ENCODE assay signal across 8 cellular contexts in the genomic region with DNA sequence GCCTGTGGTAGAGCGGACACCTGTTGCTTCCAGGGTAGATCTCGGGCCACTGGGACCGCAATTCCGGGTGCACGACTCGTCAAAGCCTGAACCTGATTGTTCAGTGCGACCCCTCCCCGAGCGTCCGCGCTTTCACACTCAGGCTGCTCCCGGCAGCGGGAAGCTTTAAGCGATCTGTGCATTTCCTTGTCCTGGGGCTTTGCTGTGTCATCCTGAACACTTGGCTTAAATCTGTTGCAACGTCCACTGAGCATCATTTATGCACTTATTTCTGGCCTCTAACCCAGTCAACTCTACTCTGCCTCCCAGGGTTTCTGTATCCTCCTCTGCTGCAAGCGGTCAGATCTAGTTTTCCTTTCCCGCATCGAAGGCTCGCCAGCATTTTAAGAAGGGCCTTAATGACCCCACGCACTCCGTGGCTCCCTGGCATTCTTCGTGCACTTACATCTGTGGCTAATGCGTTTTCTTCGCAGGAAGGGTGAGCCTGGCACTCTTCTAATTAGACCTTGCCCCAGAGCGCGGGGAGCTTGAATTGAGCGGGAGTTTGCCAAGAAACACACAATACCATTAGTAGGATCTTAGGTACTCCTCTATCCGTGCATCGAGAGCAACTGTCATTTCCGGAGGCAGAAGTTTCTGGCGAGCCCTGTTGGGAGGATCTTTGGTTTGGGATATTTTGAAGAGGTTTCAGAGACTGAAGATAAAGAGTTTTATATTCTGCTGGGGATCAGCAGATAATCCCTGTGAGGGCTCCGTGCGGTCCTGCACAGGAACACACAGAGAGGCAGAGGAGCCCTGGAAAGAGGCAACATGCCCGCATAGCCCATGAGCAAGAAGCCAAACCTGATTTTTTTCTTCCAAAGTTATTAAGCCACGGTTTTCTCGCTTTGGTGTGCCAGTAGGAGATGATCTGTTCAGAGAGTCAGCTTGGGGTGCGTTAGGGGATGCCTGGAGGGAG. TPM values are rescaled to one million over a fixed set of nuclear protein-coding genes. Genes with fewer than 3 reads are reported as not detected.
DNase-seq lines count a peak whose midpoint lies in the region; FAIRE-seq and TF ChIP-seq lines count a peak whose summit lies in the region.

No MANE protein-coding gene starts in this region.

- H3K4me1 ChIP-seq in GM23248 (ENCODE audit: insufficient read depth) = no peaks in the 10 kb centered on the region; the same call in 1 of the 2 replicates
- H3K4me1 ChIP-seq in SJSA1 (replicated peaks) = peaks cover 15% of the 10 kb centered on the region
- peaks cover 12 to 16% of the 10 kb centered on the region in 2 experiments for H3K4me1 ChIP-seq in neutrophil (ENCODE audit: control insufficient read depth in 1 of 2, insufficient read depth in 1 of 2, low read depth in 1 of 2, low read length in 1 of 2)

- no peaks in the 10 kb centered on the region for H3K36me3 ChIP-seq in GM23248 (ENCODE audit: low read depth)
- peaks cover 3% of the 10 kb centered on the region; the same call in 1 of the 2 replicates for H3K36me3 ChIP-seq in SJSA1
- H3K36me3 ChIP-seq in neutrophil = no peaks in the 10 kb centered on the region

- H3K27me3 ChIP-seq in GM23248 (replicated peaks; ENCODE audit: insufficient read depth) = no peaks in the 10 kb centered on the region
- no peaks in the 10 kb centered on the region for H3K27me3 ChIP-seq in SJSA1 (replicated peaks)
- H3K27me3 ChIP-seq in neutrophil = peaks cover 69% of the 10 kb centered on the region

- no peak overlapping the region for H3K27ac ChIP-seq in GM23248
- no peak overlapping the region for H3K27ac ChIP-seq in SJSA1
- H3K27ac ChIP-seq in neutrophil = no peak overlapping the region

- H3K4me2 ChIP-seq in GM23248 (ENCODE audit: unreplicated experiment) = peak overlapping the region; percentile 73

- TF ChIP-seq POLR2A in H54 (IDR thresholded peaks at IDR 0.05; ENCODE audit: low read depth, low read length) = no peak

- no peaks in the 10 kb centered on the region for H3K9me2 ChIP-seq in GM23248 (ENCODE audit: insufficient read depth)

- in situ Hi-C loops in GM23248 (cut with MboI) = no loop called here

- peak overlapping the region; percentile 71 for H3K4me3 ChIP-seq in GM23248
- H3K4me3 ChIP-seq in SJSA1 = peak overlapping the region; percentile 46
- peak overlapping the region; percentile 60 for H3K4me3 ChIP-seq in fibroblast of pulmonary artery (replicated peaks; ENCODE audit: low read depth, low read length)
- H3K4me3 ChIP-seq in neutrophil (ENCODE audit: low read depth in 1 of 2, low read length in 1 of 2) = peak overlapping the region; percentile 22 to 61

- H3K79me2 ChIP-seq in GM23248 (ENCODE audit: insufficient read depth) = no peaks in the 10 kb centered on the region

- peak overlapping the region; percentile 83 for H2AFZ ChIP-seq in GM23248

- H3K9ac ChIP-seq in GM23248 = peak overlapping the region; percentile 42

- H4K20me1 ChIP-seq in GM23248 (ENCODE audit: insufficient read depth) = no peaks in the 10 kb centered on the region

- DNase-seq in GM23248 = peak; percentile 73
- peak in 1 of 2 experiments; percentile 20 for DNase-seq in SJSA1 (ENCODE audit: low read depth in 1 of 2, low spot score in 2 of 2)
- peak; percentile 51 for DNase-seq in fibroblast of pulmonary artery (ENCODE audit: low read depth)
- no peak for DNase-seq in H54 (ENCODE audit: insufficient read length, low spot score)
- no peak for DNase-seq in iPS-NIHi11 (ENCODE audit: low spot score)
- DNase-seq in occipital lobe (lab: John Stamatoyannopoulos, UW) = no peak
- no peak for DNase-seq in putamen (ENCODE audit: low spot score)

- 16 to 20% methylated on average over 37 of the region's 37 CpGs for WGBS in GM23248 (ENCODE audit: low coverage in 1 of 2, low lambda C conversion rate in 2 of 2, missing lambda C conversion rate in 2 of 2), 2 experiments

- no peak for FAIRE-seq in H54 (lab: Jason Lieb, UNC)

- H3F3A ChIP-seq in GM23248 (ENCODE audit: insufficient read depth) = no peaks in the 10 kb centered on the region; the same call in 1 of the 2 replicates

- TF ChIP-seq CTCF in fibroblast of pulmonary artery (IDR thresholded peaks at IDR 0.05; ENCODE audit: low read length, missing control alignments) (no peak), neutrophil (IDR thresholded peaks at IDR 0.05) (no peak)

- H3K9me3 ChIP-seq in GM23248 (ENCODE audit: low read depth) (no peaks in the 10 kb centered on the region), SJSA1 (replicated peaks) (no peaks in the 10 kb centered on the region), neutrophil (no peaks in the 10 kb centered on the region)

RNA-seq across cellular contexts. Expression of a gene that starts 0.7 kb away (rescaled TPM):
- 2.3 and 3.2 TPM in 2 replicates for total RNA-seq in GM23248 (2014; rRNA removed; shearing (Covaris generic))
- 3.5 and 3.7 TPM in 2 replicates for polyA plus RNA-seq in GM23248 (2016; fragmentation: Nextera tagmentation; extraction: Ambion mirVana)
- total RNA-seq in SJSA1 (2014; rRNA removed; shearing (Covaris generic)) = 2.1 and 2.6 TPM in 2 replicates
- 0.16 TPM for total RNA-seq in occipital lobe

Comparison
In these comparisons a context has a peak if more than half of its experiments do, and no peak if none do; other contexts are left out.
1. DNase-seq: peak in GM23248 (single experiment) and fibroblast of pulmonary artery (single experiment); none in H54 (single experiment), iPS-NIHi11 (single experiment), occipital lobe (single experiment) and putamen (single experiment).
2. Peak in every context shown above with its lines, with median percentiles within 50 percentile points of each other: H3K4me3 ChIP-seq.